10 cellular contexts compared by ENCODE assay signal in genomic region chr2:97911210-97911921, GRCh38.
DNase-seq lines count a peak whose midpoint lies in the region; ATAC-seq and TF ChIP-seq lines count a peak whose summit lies in the region.
"Had no signal": no experiment of that assay in that cellular context is flagged by ENCODE, and none has a peak within 500 bp of the region (broad histone marks: within the 10 kb centered on the region; RNA-seq: fewer than 3 reads in every experiment).

No MANE protein-coding gene starts in this region.

- no peak overlapping the region for H3K27ac ChIP-seq in stomach
- H3K27ac ChIP-seq in adrenal gland = no peak overlapping the region

- H3K9me3 ChIP-seq in stomach = no peaks in the 10 kb centered on the region
- no peaks in the 10 kb centered on the region for H3K9me3 ChIP-seq in adrenal gland (replicated peaks in 1 of 3)

- H3K4me3 ChIP-seq in choroid plexus epithelial cell (ENCODE audit: low read depth, low read length) (no peak overlapping the region), stomach (no peak overlapping the region), adrenal gland (no peak overlapping the region)

- no peak for TF ChIP-seq EP300 in stomach (IDR thresholded peaks at IDR 0.05)

- H3K36me3 ChIP-seq in stomach (peaks cover 0 to 16% (median 9%) of the 10 kb centered on the region in 4 donors), adrenal gland (replicated peaks in 1 of 2) (no peaks in the 10 kb centered on the region)

- no peaks in the 10 kb centered on the region for H3K27me3 ChIP-seq in stomach
- no peaks in the 10 kb centered on the region for H3K27me3 ChIP-seq in adrenal gland

- peak; percentile 19 for DNase-seq in GDM1 (lab: John Stamatoyannopoulos, UW)
- peak; percentile 8 for DNase-seq in HS-27A (ENCODE audit: low read depth)
- DNase-seq in choroid plexus epithelial cell (ENCODE audit: low read depth) = peak; percentile 62
- DNase-seq in HT-29 (ENCODE audit: low spot score) = no peak
- DNase-seq in left colon = no peak
- DNase-seq in stomach = no peak
- no peak for DNase-seq in adrenal gland
- DNase-seq: DND-41, NCI-H1694 treated with DMSO at 0.1 percent for 48 hours had no signal

- no peak for TF ChIP-seq CTCF in choroid plexus epithelial cell (conservative IDR thresholded peaks at IDR 0.05; ENCODE audit: low read depth, low read length)
- TF ChIP-seq CTCF in stomach (IDR thresholded peaks at IDR 0.05) = no peak
- no peak for TF ChIP-seq CTCF in adrenal gland (IDR thresholded peaks at IDR 0.05)

- H3K4me1 ChIP-seq in stomach (peaks cover 6 to 49% (median 24%) of the 10 kb centered on the region in 4 donors), adrenal gland (replicated peaks in 1 of 2) (peaks cover 10 to 12% of the 10 kb centered on the region in 2 donors)

- TF ChIP-seq POLR2A in stomach (IDR thresholded peaks at IDR 0.05) (no peak), adrenal gland (IDR thresholded peaks at IDR 0.05) (no peak)

- WGBS in stomach, 5 donors = 73 to 81% (median 75%) methylated on average over 4 of the region's 4 CpGs
- 72 to 82% (median 75%) methylated on average over 4 of the region's 4 CpGs for WGBS in adrenal gland, 4 donors

- ATAC-seq in GM21526 (IDR thresholded peaks at IDR 0.05; ENCODE audit: low FRiP score, unreplicated experiment) (peak; percentile 58), left colon (no peak)

- intact Hi-C loops in left colon (cut with DNase I, micrococcal nuclease) = no loop called here
- intact Hi-C loops in stomach (cut with DNase I; ENCODE audit: low total_unique reads) = no loop called here
- intact Hi-C loops in adrenal gland (cut with DNase I) = no loop called here

Comparison
In these comparisons a context has a peak if more than half of its experiments do, and no peak if none do; other contexts are left out.
1. DNase-seq: peak in GDM1 (single experiment), HS-27A (single experiment) and choroid plexus epithelial cell (single experiment); none in HT-29 (single experiment), left colon (0 of 2), stomach (single experiment) and adrenal gland (0 of 7).